ENCODE assay signal across 8 cellular contexts in the genomic region with DNA sequence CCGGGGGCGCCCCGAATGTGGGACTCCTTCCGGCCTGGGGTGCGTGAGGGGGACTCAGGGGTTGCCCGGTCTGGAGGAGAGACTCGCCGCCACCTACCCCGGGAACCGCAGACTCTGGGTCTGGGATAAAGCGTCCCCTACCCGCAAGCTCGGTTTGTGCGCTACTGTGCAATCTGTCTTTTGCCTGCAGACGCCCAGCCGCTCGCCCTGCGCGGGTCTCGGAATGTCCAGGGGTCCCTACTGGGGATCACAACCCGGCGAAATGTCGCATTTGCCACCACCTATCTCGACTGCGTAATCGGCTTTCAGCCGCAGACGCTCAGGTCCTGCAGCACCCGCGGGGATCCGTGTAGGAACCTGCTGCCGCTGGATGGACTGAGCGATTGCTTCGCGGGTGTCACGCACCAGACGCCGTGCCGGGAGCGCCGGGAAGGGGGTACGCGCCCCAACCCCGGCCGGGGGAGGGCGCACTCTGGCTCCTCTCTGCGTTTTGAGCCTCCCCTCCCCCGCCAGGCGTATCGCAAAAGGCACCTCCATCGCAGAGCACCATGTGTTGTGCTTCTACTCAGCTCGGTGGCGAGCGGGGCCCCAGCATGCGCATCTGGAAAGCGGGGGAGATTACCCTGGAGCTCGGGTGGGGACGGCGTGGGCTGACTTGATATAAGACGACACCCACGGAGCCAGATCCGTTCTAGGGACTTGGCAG. TPM values are rescaled to one million over a fixed set of nuclear protein-coding genes. Genes with fewer than 3 reads are reported as not detected.
DNase-seq lines count a peak whose midpoint lies in the region; ATAC-seq and TF ChIP-seq lines count a peak whose summit lies in the region.

No MANE protein-coding gene starts in this region.

- POLR2A ChIA-PET in activated naive CD8-positive, alpha-beta T cell treated with anti-CD3 and anti-CD28 coated beads, Interleukin-2, amount 10 ng/mL, durations not matched to agents 7 days and 5 days (lab: Charles Lee) = interaction anchor here (0.6 to 3.3 kb wide), 11 partner anchors 8 to 337 kb away, joined by 3 to 15 read pairs (median 4); a partner anchor contains a TSS

- TF ChIP-seq CTCF in AG09309 (IDR thresholded peaks at IDR 0.05; ENCODE audit: control insufficient read depth, insufficient read depth, low read depth, low read length, missing control alignments) = peak; percentile 37
- no peak for TF ChIP-seq CTCF in left ventricle myocardium inferior (IDR thresholded peaks at IDR 0.05; ENCODE audit: borderline replicate concordance)
- TF ChIP-seq CTCF in prostate gland (IDR thresholded peaks at IDR 0.05) = peak in 3 of 4 experiments; percentile 12 to 26 (median 16)
- TF ChIP-seq CTCF in uterus (IDR thresholded peaks at IDR 0.05) = no peak

- no peaks in the 10 kb centered on the region for H3K9me3 ChIP-seq in left ventricle myocardium inferior (replicated peaks)
- no peaks in the 10 kb centered on the region for H3K9me3 ChIP-seq in prostate gland
- no peaks in the 10 kb centered on the region for H3K9me3 ChIP-seq in uterus

- H3K4me3 Mint-ChIP-seq in activated naive CD8-positive, alpha-beta T cell treated with anti-CD3 and anti-CD28 coated beads, Interleukin-2, amount 10 ng/mL, durations not matched to agents 7 days and 5 days = peak overlapping the region; percentile 90

- H3K27me3 ChIP-seq in left ventricle myocardium inferior (ENCODE audit: low read depth) (no peaks in the 10 kb centered on the region), prostate gland (replicated peaks; ENCODE audit: insufficient read depth) (no peaks in the 10 kb centered on the region), uterus (no peaks in the 10 kb centered on the region)

- H3K36me3 ChIP-seq in left ventricle myocardium inferior = no peaks in the 10 kb centered on the region
- no peaks in the 10 kb centered on the region for H3K36me3 ChIP-seq in prostate gland
- H3K36me3 ChIP-seq in uterus = no peaks in the 10 kb centered on the region

- H3K27ac ChIP-seq in left ventricle myocardium inferior (replicated peaks) (peak overlapping the region; percentile 92), prostate gland (no peak overlapping the region), uterus (peak overlapping the region in 1 of 2 donors; percentile 51)

- H3K4me1 ChIP-seq in left ventricle myocardium inferior (peaks cover 59% of the 10 kb centered on the region), prostate gland (replicated peaks) (peaks cover 6% of the 10 kb centered on the region), uterus (no peaks in the 10 kb centered on the region)

- no peaks in the 10 kb centered on the region for H3K27me3 Mint-ChIP-seq in activated naive CD8-positive, alpha-beta T cell treated with anti-CD3 and anti-CD28 coated beads, Interleukin-2, amount 10 ng/mL, durations not matched to agents 7 days and 5 days

- H3K36me3 Mint-ChIP-seq in activated naive CD8-positive, alpha-beta T cell treated with anti-CD3 and anti-CD28 coated beads, Interleukin-2, amount 10 ng/mL, durations not matched to agents 7 days and 5 days = peaks cover 14% of the 10 kb centered on the region

- peak; percentile 14 for ATAC-seq in GM18909 (IDR thresholded peaks at IDR 0.05; ENCODE audit: poor library complexity, unreplicated experiment)
- ATAC-seq in SK-N-SH treated with all-trans-retinoic acid at 6 μM for 48 hours = peak; percentile 59
- ATAC-seq in activated naive CD8-positive, alpha-beta T cell treated with anti-CD3 and anti-CD28 coated beads, Interleukin-2, amount 10 ng/mL, durations not matched to agents 7 days and 5 days (ENCODE audit: low read depth) = peak; percentile 43

- no peak for TF ChIP-seq POLR2A in prostate gland (IDR thresholded peaks at IDR 0.05)
- TF ChIP-seq POLR2A in uterus (IDR thresholded peaks at IDR 0.05) = no peak

- peak overlapping the region; percentile 93 for H3K27ac Mint-ChIP-seq in activated naive CD8-positive, alpha-beta T cell treated with anti-CD3 and anti-CD28 coated beads, Interleukin-2, amount 10 ng/mL, durations not matched to agents 7 days and 5 days

- whole genome bisulfite sequencing in prostate gland = under 1% methylated on average over 62 of the region's 62 CpGs

- H3K4me3 ChIP-seq in AG09309 (ENCODE audit: control insufficient read depth, low read depth, low read length) (peak overlapping the region; percentile 55), left ventricle myocardium inferior (peak overlapping the region; percentile 89), prostate gland (peak overlapping the region; percentile 94 to 98), uterus (peak overlapping the region; percentile 58 to 81)

- DNase-seq in AG09309 (ENCODE audit: low read depth) (no peak), HuH-7 (ENCODE audit: low spot score) (peak; percentile 56), left ventricle myocardium inferior (peak; percentile 60), prostate gland (ENCODE audit: low spot score) (peak; percentile 30), uterus (peak; percentile 45 to 46)
- DNase-seq in activated naive CD8-positive, alpha-beta T cell treated with anti-CD3 and anti-CD28 coated beads, Interleukin-2, amount 10 ng/mL, durations not matched to agents 7 days and 5 days = peak; percentile 83

- no peaks in the 10 kb centered on the region for H3K9me3 Mint-ChIP-seq in activated naive CD8-positive, alpha-beta T cell treated with anti-CD3 and anti-CD28 coated beads, Interleukin-2, amount 10 ng/mL, durations not matched to agents 7 days and 5 days

- intact Hi-C loops in left ventricle myocardium inferior (cut with micrococcal nuclease) = no loop called here
- intact Hi-C loops in prostate gland (cut with DNase I) = no loop called here
- intact Hi-C loops in uterus (cut with DNase I; ENCODE audit: low total_unique reads) = no loop called here

- H3K4me1 Mint-ChIP-seq in activated naive CD8-positive, alpha-beta T cell treated with anti-CD3 and anti-CD28 coated beads, Interleukin-2, amount 10 ng/mL, durations not matched to agents 7 days and 5 days = peaks cover 46% of the 10 kb centered on the region

TF ChIP-seq in SK-N-SH treated with all-trans-retinoic acid at 6 μM for 48 hours, 23 proteins besides CTCF, POLR2A, EP300 and RAD21:
- no peak for TF ChIP-seq PPARA (CRISPR knock-in tag; IDR thresholded peaks at IDR 0.05; ENCODE audit: borderline replicate concordance)
- no peak for TF ChIP-seq OSR1 (CRISPR knock-in tag; IDR thresholded peaks at IDR 0.05)
- no peak for TF ChIP-seq ZFP3 (CRISPR knock-in tag; IDR thresholded peaks at IDR 0.05)
- TF ChIP-seq ARNTL (CRISPR knock-in tag; IDR thresholded peaks at IDR 0.05; ENCODE audit: borderline replicate concordance, low read depth) = no peak
- no peak for TF ChIP-seq RARB (CRISPR knock-in tag; IDR thresholded peaks at IDR 0.05)
- TF ChIP-seq ESRRG (CRISPR knock-in tag; IDR thresholded peaks at IDR 0.05) = no peak
TF ChIP-seq in SK-N-SH treated with all-trans-retinoic acid at 6 μM for 48 hours: peak in this region for 0.

RNA-seq across cellular contexts. Expression of a gene that starts 0.8 kb away (rescaled TPM):
- 10 to 100 TPM; 68.1 to 68.8 TPM for total RNA-seq in activated naive CD8-positive, alpha-beta T cell treated with anti-CD3 and anti-CD28 coated beads, Interleukin-2, amount 10 ng/mL, durations not matched to agents 7 days and 5 days
- 23.5 TPM for total RNA-seq in left ventricle myocardium inferior
- 10 to 100 TPM; 57.7 to 83.6 TPM for total RNA-seq in prostate gland
- total RNA-seq in uterus = 100 to 1,000 TPM in 2 of 4 donors, 10 to 100 TPM in 2; 80.6 to 121 (median 97.1) TPM

RNA-seq across cellular contexts. Expression of a gene that starts 31.9 kb away (rescaled TPM):
- 10 to 100 TPM; 54.6 to 56.7 TPM for total RNA-seq in activated naive CD8-positive, alpha-beta T cell treated with anti-CD3 and anti-CD28 coated beads, Interleukin-2, amount 10 ng/mL, durations not matched to agents 7 days and 5 days
- total RNA-seq in left ventricle myocardium inferior (15.7 TPM), prostate gland (10 to 100 TPM; 27.5 to 37.3 TPM), uterus (10 to 100 TPM in 3 of 4 donors, 1 to 10 TPM in 1; 5.9 to 48.6 (median 37.9) TPM)

RNA-seq across cellular contexts. Expression of a gene that starts 32.0 kb away (rescaled TPM):
- total RNA-seq in activated naive CD8-positive, alpha-beta T cell treated with anti-CD3 and anti-CD28 coated beads, Interleukin-2, amount 10 ng/mL, durations not matched to agents 7 days and 5 days = 10 to 100 TPM; 39.9 to 43.3 TPM
- total RNA-seq in left ventricle myocardium inferior = 9.4 TPM
- total RNA-seq in prostate gland = 10 to 100 TPM; 54.8 to 58.1 TPM
- total RNA-seq in uterus = 10 to 100 TPM; 13.5 to 43.6 (median 31.3) TPM

RNA-seq across cellular contexts. Expression of a gene that starts 56.3 kb away (rescaled TPM):
- not detected for total RNA-seq in activated naive CD8-positive, alpha-beta T cell treated with anti-CD3 and anti-CD28 coated beads, Interleukin-2, amount 10 ng/mL, durations not matched to agents 7 days and 5 days
- total RNA-seq in left ventricle myocardium inferior (not detected), prostate gland (not detected), uterus (not detected)

RNA-seq across cellular contexts. Expression of a gene that starts 57.7 kb away (rescaled TPM):
- total RNA-seq in activated naive CD8-positive, alpha-beta T cell treated with anti-CD3 and anti-CD28 coated beads, Interleukin-2, amount 10 ng/mL, durations not matched to agents 7 days and 5 days = not detected
- total RNA-seq in left ventricle myocardium inferior = not detected
- total RNA-seq in prostate gland = 1 to 10 TPM in 1 of 2 donors, not detected in 1; 4.4 TPM
- not detected for total RNA-seq in uterus

Comparison
In these comparisons a context has a peak if more than half of its experiments do, and no peak if none do; other contexts are left out.
1. CTCF ChIP-seq: peak in AG09309 (single experiment) and prostate gland (3 of 4); none in left ventricle myocardium inferior (single experiment) and uterus (0 of 4).
2. Peak in every context shown above with its lines, with median percentiles within 50 percentile points of each other: H3K4me3 ChIP-seq and ATAC-seq.